1 cellular context compared by ENCODE assay signal in the genomic region with DNA sequence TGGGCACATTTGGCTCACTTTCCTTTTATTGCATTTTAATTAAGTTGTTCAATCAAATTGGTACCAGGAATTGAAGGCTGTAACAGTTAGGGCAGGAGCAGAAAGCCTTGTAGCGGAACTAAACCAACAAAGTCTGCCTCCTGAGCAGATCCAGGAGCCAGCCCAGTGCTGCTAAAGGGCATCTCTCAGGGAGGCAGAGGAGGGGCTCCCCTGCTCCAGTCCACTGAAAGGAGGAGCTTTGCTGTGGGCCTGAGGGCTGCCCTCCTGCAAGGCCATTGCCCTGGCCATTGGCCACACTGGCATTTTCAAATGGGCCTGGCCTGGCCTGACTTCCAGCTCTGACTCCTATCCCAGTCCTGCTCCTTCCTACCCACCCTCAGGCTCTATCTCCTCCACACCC.
TF ChIP-seq lines count a peak whose summit lies in the region.

No MANE protein-coding gene starts in this region.

TF ChIP-seq in H1, 55 proteins besides CTCF, POLR2A, EP300 and RAD21 (continued from another document):
- TF ChIP-seq SUZ12 (IDR thresholded peaks at IDR 0.05; ENCODE audit: low read length), result no peak
- no peak for TF ChIP-seq TCF12 (IDR thresholded peaks at IDR 0.05; ENCODE audit: low read depth, low read length)
